Comparison of ENCODE assay signal across 21 cellular contexts in the genomic region with DNA sequence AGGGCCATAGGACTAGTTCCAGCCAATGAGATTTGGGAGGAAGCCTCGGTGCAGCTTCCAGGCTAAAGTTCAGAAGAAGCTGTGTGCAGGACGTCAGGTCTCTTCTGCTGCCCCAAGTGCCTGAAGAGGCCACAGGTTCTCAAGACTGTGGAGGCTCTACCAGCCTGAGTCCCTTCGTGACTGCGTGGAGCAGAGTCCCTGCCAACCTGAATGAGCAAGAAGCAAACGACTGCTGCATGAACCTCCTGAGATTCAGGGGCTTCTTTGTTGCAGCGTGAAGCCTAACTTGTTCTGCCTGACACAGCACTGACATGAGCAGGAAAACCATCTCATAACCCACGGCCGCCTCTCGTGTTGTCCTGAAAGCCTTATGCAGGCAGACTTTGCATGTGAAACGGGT. TPM values are rescaled to one million over a fixed set of nuclear protein-coding genes. Genes with fewer than 3 reads are reported as not detected.
"Had no signal": no experiment of that assay in that cellular context is flagged by ENCODE, and none has a peak within 500 bp of the region (broad histone marks: within the 10 kb centered on the region; RNA-seq: fewer than 3 reads in every experiment).

No MANE protein-coding gene starts in this region.

- H3K4me2 ChIP-seq: KMS-11, SK-N-SH had no signal

- H3K27ac ChIP-seq: KMS-11 had no signal

- ATAC-seq: K562 had no signal

- DNase-seq: Kasumi-1, MM.1S, NCI-H1092 treated with DMSO at 0.1 percent for 48 hours, NCI-H1436, NCI-H187, NCI-H2029, NCI-H2081 treated with DMSO at 0.1 percent for 48 hours, NCI-H2171, NCI-H226, NCI-H446, NCI-H510A, NCI-H524 treated with DMSO at 0.1 percent for 48 hours, NCI-H69, NCI-H774, RPMI8226, SHP77, SK-N-SH had no signal

- H3K9ac ChIP-seq: KMS-11, SK-N-SH had no signal

- H3K9me3 ChIP-seq: SK-N-SH had no signal

- H3K9me2 ChIP-seq: SK-N-SH had no signal

- H3K4me3 ChIP-seq: K562 had no signal

RNA-seq across cellular contexts. Expression of a gene that starts 39.7 kb away (rescaled TPM):
- total RNA-seq: K562, SK-MEL-5 had no signal
- polyA plus RNA-seq: IgD-negative memory B cell, K562 had no signal
